Comparison of ENCODE assay signal across 17 cellular contexts in genomic region chr1:67058242-67058641, GRCh38. TPM values are rescaled to one million over a fixed set of nuclear protein-coding genes. Genes with fewer than 3 reads are reported as not detected.
DNase-seq lines count a peak whose midpoint lies in the region; ATAC-seq and TF ChIP-seq lines count a peak whose summit lies in the region.
"Had no signal": no experiment of that assay in that cellular context is flagged by ENCODE, and none has a peak within 500 bp of the region (broad histone marks: within the 10 kb centered on the region; RNA-seq: fewer than 3 reads in every experiment).

No MANE protein-coding gene starts in this region.

- H3K36me3 ChIP-seq in HEK293 (ENCODE audit: control insufficient read depth in 2 of 2, insufficient read depth in 1 of 2, low read length in 2 of 2) (no peaks in the 10 kb centered on the region), liver (ENCODE audit: control insufficient read depth in 4 of 4, insufficient read depth in 3 of 4, low read depth in 1 of 4, low read length in 3 of 4) (no peaks in the 10 kb centered on the region)
- H3K36me3 ChIP-seq: Peyer's patch had no signal

- H3K4me3 ChIP-seq in HEK293 (ENCODE audit: low read depth, low read length) (no peak overlapping the region), liver (ENCODE audit: low read depth in 1 of 3, low read length in 3 of 3) (no peak overlapping the region)
- H3K4me3 ChIP-seq: Peyer's patch had no signal

- DNase-seq in COR-L47 (lab: John Stamatoyannopoulos, UW) (peak; percentile 6), NCI-H69 (lab: John Stamatoyannopoulos, UW) (peak; percentile 82), GDM1 (lab: John Stamatoyannopoulos, UW) (no peak), GF-D8 (lab: John Stamatoyannopoulos, UW) (no peak)
- no peak for DNase-seq in activated T-cell treated with anti-CD3 and anti-CD28 coated beads, Interleukin-2, amount 50 U/mL, for 4 hours
- DNase-seq: ACHN; CD4-positive, alpha-beta memory T cell; H7; NCI-H1694 treated with DMSO at 0.1 percent for 48 hours; NCI-H2227 treated with DMSO at 0.1 percent for 48 hours; NCI-H774; Peyer's patch; SHP77 treated with DMSO at 0.1 percent for 48 hours had no signal

- H3K27me3 Mint-ChIP-seq in activated T-cell treated with anti-CD3 and anti-CD28 coated beads, Interleukin-2, amount 50 U/mL, for 4 hours (ENCODE audit: low read depth), result peaks cover 2% of the 10 kb centered on the region

- H3K27ac ChIP-seq in HEK293 (ENCODE audit: extremely low read depth, low read depth, low read length) (no peak overlapping the region), liver (ENCODE audit: low read depth in 1 of 2, low read length in 2 of 2) (no peak overlapping the region)
- H3K27ac ChIP-seq: Peyer's patch had no signal

- H3K9me3 ChIP-seq in HEK293 (ENCODE audit: control insufficient read depth, insufficient read depth, low read depth, low read length) (no peaks in the 10 kb centered on the region), liver (ENCODE audit: control insufficient read depth in 4 of 4, low read length in 3 of 4) (no peaks in the 10 kb centered on the region)
- H3K9me3 ChIP-seq: Peyer's patch had no signal

- H3K27me3 ChIP-seq in liver (ENCODE audit: control insufficient read depth in 4 of 4, insufficient read depth in 4 of 4, low read length in 3 of 4), result no peaks in the 10 kb centered on the region
- H3K27me3 ChIP-seq: Peyer's patch had no signal

- no peak for TF ChIP-seq CTCF in HEK293 (tag by site-specific recombination; IDR thresholded peaks at IDR 0.05)
- no peak for TF ChIP-seq CTCF in liver (IDR thresholded peaks at IDR 0.05; ENCODE audit: low read depth, low read length, missing input control)

- CTCF ChIA-PET in HEK293 (lab: Yijun Ruan, JAX), result interaction anchor here (0.9 kb wide), 1 partner anchor 90 kb away, joined by 3 read pairs; no protein-coding TSS in a partner anchor

- no peak for ATAC-seq in activated T-cell treated with anti-CD3 and anti-CD28 coated beads, Interleukin-2, amount 50 U/mL, for 4 hours
- ATAC-seq in HG02840 (IDR thresholded peaks at IDR 0.05; ENCODE audit: low FRiP score, unreplicated experiment), result no peak

- H3K4me1 ChIP-seq in HEK293 (ENCODE audit: control insufficient read depth, insufficient read depth, low read length) (no peaks in the 10 kb centered on the region), liver (ENCODE audit: control insufficient read depth in 4 of 4, insufficient read depth in 4 of 4, low read length in 3 of 4) (peaks cover 0 to 6% (median 3%) of the 10 kb centered on the region in 4 donors)
- H3K4me1 ChIP-seq: Peyer's patch had no signal

- 88% methylated on average over 1 of the region's 1 CpG for WGBS in liver

- peak in 1 of 2 donors; percentile 11 for TF ChIP-seq RAD21 in liver (IDR thresholded peaks at IDR 0.05)

- no peaks in the 10 kb centered on the region for H3K36me3 Mint-ChIP-seq in activated T-cell treated with anti-CD3 and anti-CD28 coated beads, Interleukin-2, amount 50 U/mL, for 4 hours (ENCODE audit: insufficient read depth)

- H3K4me1 Mint-ChIP-seq in activated T-cell treated with anti-CD3 and anti-CD28 coated beads, Interleukin-2, amount 50 U/mL, for 4 hours (ENCODE audit: low read depth), result peaks cover 5% of the 10 kb centered on the region

- H3K9me3 Mint-ChIP-seq in activated T-cell treated with anti-CD3 and anti-CD28 coated beads, Interleukin-2, amount 50 U/mL, for 4 hours, result no peaks in the 10 kb centered on the region
- H3K9me3 Mint-ChIP-seq: CD4-positive, alpha-beta memory T cell; T-helper 2 cell treated with Interferon-gamma antibody and Interleukin-4, amounts not matched to agents 5 μg/mL and 100 μg/mL, for 36 hours had no signal

- H3K9ac ChIP-seq in liver (ENCODE audit: low read depth in 1 of 2, low read length in 2 of 2), result no peak overlapping the region

- POLR2A ChIA-PET in HEK293 (lab: Yijun Ruan, JAX), result no interaction called here

- no peak overlapping the region for H3K4me3 Mint-ChIP-seq in activated T-cell treated with anti-CD3 and anti-CD28 coated beads, Interleukin-2, amount 50 U/mL, for 4 hours
- H3K4me3 Mint-ChIP-seq: CD4-positive, alpha-beta memory T cell; T-helper 2 cell treated with Interferon-gamma antibody and Interleukin-4, amounts not matched to agents 5 μg/mL and 100 μg/mL, for 36 hours had no signal

TF ChIP-seq in HEK293, 187 proteins besides CTCF, POLR2A, EP300 and RAD21:
- TF ChIP-seq ZIC2 (tag by site-specific recombination; IDR thresholded peaks at IDR 0.05) (peak; percentile 43; the same call in 1 of the 2 replicates), TSHZ1 (tag by site-specific recombination; IDR thresholded peaks at IDR 0.05; ENCODE audit: borderline replicate concordance) (no peak)
TF ChIP-seq in HEK293: peak in this region for 1.

TF ChIP-seq in liver, 16 proteins besides CTCF, POLR2A, EP300 and RAD21:
- TF ChIP-seq ZBTB33 (IDR thresholded peaks at IDR 0.05) (no peak), REST (IDR thresholded peaks at IDR 0.05) (no peak), GABPA (IDR thresholded peaks at IDR 0.05 in 1 of 2, conservative IDR thresholded peaks at IDR 0.05 in 1 of 2) (no peak), ATF3 (IDR thresholded peaks at IDR 0.05) (no peak), HNF4G (IDR thresholded peaks at IDR 0.05) (peak; percentile 32), YY1 (IDR thresholded peaks at IDR 0.05) (no peak), HNF4A (conservative IDR thresholded peaks at IDR 0.05) (peak; percentile 70 to 86), SP1 (IDR thresholded peaks at IDR 0.05) (peak; percentile 52), EGR1 (IDR thresholded peaks at IDR 0.05; ENCODE audit: low read depth in 2 of 2) (no peak), FOXA1 (IDR thresholded peaks at IDR 0.05) (no peak), JUND (IDR thresholded peaks at IDR 0.05) (no peak), TAF1 (conservative IDR thresholded peaks at IDR 0.05) (no peak), RXRA (IDR thresholded peaks at IDR 0.05) (peak in 1 of 2 donors; percentile 20), FOXA2 (IDR thresholded peaks at IDR 0.05) (no peak), MAX (IDR thresholded peaks at IDR 0.05) (no peak), NR2F2 (IDR thresholded peaks at IDR 0.05) (no peak)
TF ChIP-seq in liver: peak in this region for 4.

RNA-seq across cellular contexts. Expression of gene SLC35D1, which starts 4.3 kb away (rescaled TPM):
- total RNA-seq in liver, result 100 to 1,000 TPM in 1 of 2 donors, 10 to 100 TPM in 1; 30.9 to 100 TPM
- 10 to 100 TPM; 22.9 to 28.1 TPM for polyA plus RNA-seq in liver
- 10 to 100 TPM; 17.3 to 24.5 (median 21.9) TPM for total RNA-seq in activated T-cell treated with anti-CD3 and anti-CD28 coated beads, Interleukin-2, amount 50 U/mL, for 4 hours

Comparison
In these comparisons a context has a peak if more than half of its experiments do, and no peak if none do; other contexts are left out.
1. DNase-seq: peak in COR-L47 (single experiment) and NCI-H69 (single experiment); none in GDM1 (single experiment), GF-D8 (single experiment) and activated T-cell treated with anti-CD3 and anti-CD28 coated beads, Interleukin-2, amount 50 U/mL, for 4 hours (single experiment).